Comparison of ENCODE assay signal across 8 cellular contexts in the genomic region with DNA sequence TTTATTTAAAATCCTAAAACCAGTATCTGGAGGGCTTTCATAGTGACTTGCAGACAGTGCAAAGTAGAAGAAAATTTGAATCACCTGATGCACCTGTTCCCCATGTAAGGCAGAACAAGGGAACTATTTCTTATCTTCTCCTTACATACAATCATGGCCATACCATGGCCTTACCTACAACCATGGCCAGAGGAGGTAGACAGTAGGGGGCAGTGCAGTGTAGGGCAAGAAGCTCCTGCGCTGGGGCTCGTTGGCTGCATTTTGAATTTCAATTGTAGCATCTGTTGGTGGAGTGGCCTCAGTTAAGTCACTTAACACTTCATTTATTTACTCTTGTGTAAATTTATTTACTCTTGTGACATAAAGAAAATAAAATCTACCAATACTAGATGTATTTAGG. TPM values are rescaled to one million over a fixed set of nuclear protein-coding genes. Genes with fewer than 3 reads are reported as not detected.
DNase-seq lines count a peak whose midpoint lies in the region; ATAC-seq and TF ChIP-seq lines count a peak whose summit lies in the region.

No MANE protein-coding gene starts in this region.

- H3K27ac ChIP-seq in aorta (ENCODE audit: low read depth in 1 of 2, low read length in 2 of 2) = no peak overlapping the region

- POLR2A ChIA-PET in activated CD4-positive, alpha-beta memory T cell treated with anti-CD3 and anti-CD28 coated beads for 36 hours (lab: Charles Lee) = no interaction called here

- WGBS in aorta, 2 donors = 22 to 30% methylated on average over 2 of the region's 2 CpGs

- CTCF ChIA-PET in activated CD4-positive, alpha-beta memory T cell treated with anti-CD3 and anti-CD28 coated beads for 36 hours (lab: Charles Lee) = no interaction called here

- peak; percentile 33 to 35 for DNase-seq in AML-193 (lab: John Stamatoyannopoulos, UW)
- peak; percentile 30 for DNase-seq in GM13977 (ENCODE audit: low spot score)
- DNase-seq in NCI-H1436 (lab: John Stamatoyannopoulos, UW) = peak; percentile 74
- DNase-seq in activated CD4-positive, alpha-beta memory T cell treated with anti-CD3 and anti-CD28 coated beads for 36 hours = peak; percentile 11
- peak; percentile 61 for DNase-seq in kidney tubule cell (ENCODE audit: low spot score)
- DNase-seq in aorta = no peak

- H3K27ac Mint-ChIP-seq in activated CD4-positive, alpha-beta memory T cell treated with anti-CD3 and anti-CD28 coated beads for 36 hours = no peak overlapping the region

- no peaks in the 10 kb centered on the region for H3K27me3 Mint-ChIP-seq in activated CD4-positive, alpha-beta memory T cell treated with anti-CD3 and anti-CD28 coated beads for 36 hours

- ATAC-seq in HG02798 (IDR thresholded peaks at IDR 0.05; ENCODE audit: poor library complexity, unreplicated experiment) = peak; percentile 81
- ATAC-seq in aorta (ENCODE audit: low FRiP score) = no peak
- no peak for ATAC-seq in HG02763 (IDR thresholded peaks at IDR 0.05; ENCODE audit: unreplicated experiment)

- H3K4me1 ChIP-seq in aorta (ENCODE audit: control insufficient read depth in 1 of 2, insufficient read depth in 2 of 2, low read length in 2 of 2) = no peaks in the 10 kb centered on the region

- TF ChIP-seq CTCF in GM13977 (IDR thresholded peaks at IDR 0.05; ENCODE audit: extremely low read depth, insufficient read depth, missing control alignments) = peak; percentile 83

- H3K27me3 ChIP-seq in aorta (ENCODE audit: control insufficient read depth in 1 of 2, insufficient read depth in 2 of 2, low read length in 1 of 2) = no peaks in the 10 kb centered on the region

- intact Hi-C loops in activated CD4-positive, alpha-beta memory T cell treated with anti-CD3 and anti-CD28 coated beads for 36 hours (cut with micrococcal nuclease) = no loop called here
- intact Hi-C loops in aorta (cut with DNase I) = no loop called here

- in situ Hi-C loops in GM13977 (cut with MboI; ENCODE audit: low pct_unique_long_range_greater_than_20kb, low sequenced_read_pairs, unreplicated experiment) = loop anchor here (25.0 kb wide), 1 partner anchor 991 kb away; no protein-coding TSS in a partner anchor

- H3K36me3 ChIP-seq in aorta (ENCODE audit: control insufficient read depth in 1 of 2, insufficient read depth in 2 of 2, low read length in 1 of 2) = no peaks in the 10 kb centered on the region

- H3K4me1 Mint-ChIP-seq in activated CD4-positive, alpha-beta memory T cell treated with anti-CD3 and anti-CD28 coated beads for 36 hours (ENCODE audit: low read depth) = no peaks in the 10 kb centered on the region

- H3K9me3 Mint-ChIP-seq in activated CD4-positive, alpha-beta memory T cell treated with anti-CD3 and anti-CD28 coated beads for 36 hours = peaks cover 12% of the 10 kb centered on the region

- H3K36me3 Mint-ChIP-seq in activated CD4-positive, alpha-beta memory T cell treated with anti-CD3 and anti-CD28 coated beads for 36 hours = no peaks in the 10 kb centered on the region

- H3K4me3 ChIP-seq in aorta (ENCODE audit: low read length in 2 of 2) = no peak overlapping the region

- no peaks in the 10 kb centered on the region for H3K9me3 ChIP-seq in aorta (ENCODE audit: control insufficient read depth, low read length)

- no peak overlapping the region for H3K4me3 Mint-ChIP-seq in activated CD4-positive, alpha-beta memory T cell treated with anti-CD3 and anti-CD28 coated beads for 36 hours

RNA-seq across cellular contexts. Expression of gene GALNTL6, which starts 33.0 kb away (rescaled TPM):
- not detected for total RNA-seq in activated CD4-positive, alpha-beta memory T cell treated with anti-CD3 and anti-CD28 coated beads for 36 hours
- total RNA-seq in aorta = 1 to 10 TPM in 1 of 2 donors, under 1 TPM in 1; 0.39 to 1.6 TPM
- polyA plus RNA-seq in aorta = under 1 TPM in 1 of 2 donors, not detected in 1; 0.46 TPM

Comparison
In these comparisons a context has a peak if more than half of its experiments do, and no peak if none do; other contexts are left out.
1. DNase-seq: peak in AML-193 (2 of 2), GM13977 (single experiment), NCI-H1436 (single experiment), activated CD4-positive, alpha-beta memory T cell treated with anti-CD3 and anti-CD28 coated beads for 36 hours (single experiment) and kidney tubule cell (single experiment); none in aorta (0 of 2).